Comparison of ENCODE assay signal across 18 cellular contexts in the genomic region with DNA sequence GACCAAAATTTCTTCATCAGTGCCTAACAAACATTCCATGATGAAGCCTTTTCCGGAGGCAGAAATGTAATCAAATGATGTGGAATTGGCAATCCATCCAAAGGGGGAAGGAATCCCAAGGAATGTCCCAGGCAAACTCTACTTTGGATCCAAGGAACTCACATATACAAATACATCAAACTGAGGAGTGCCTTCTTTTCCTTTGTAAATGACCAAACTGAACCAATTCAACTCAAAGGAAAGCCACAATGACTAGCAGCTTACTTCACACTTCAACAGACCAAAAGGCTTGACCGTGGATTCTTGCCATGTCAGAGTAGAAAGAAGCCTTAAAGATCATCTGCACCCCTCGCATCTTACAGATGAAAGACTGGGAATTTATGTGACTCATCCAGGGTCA.
DNase-seq lines count a peak whose midpoint lies in the region; ATAC-seq and TF ChIP-seq lines count a peak whose summit lies in the region.
"Had no signal": no experiment of that assay in that cellular context is flagged by ENCODE, and none has a peak within 500 bp of the region (broad histone marks: within the 10 kb centered on the region; RNA-seq: fewer than 3 reads in every experiment).

No MANE protein-coding gene starts in this region.

- ATAC-seq in GM19463 (IDR thresholded peaks at IDR 0.05; ENCODE audit: unreplicated experiment) = no peak
- ATAC-seq: Panc1, SK-N-SH treated with all-trans-retinoic acid at 6 μM for 48 hours had no signal

- H3F3A ChIP-seq in GM23248 (ENCODE audit: insufficient read depth) = peaks cover 27% of the 10 kb centered on the region; the same call in 1 of the 2 replicates

- H3K27ac ChIP-seq in AG04450 (ENCODE audit: low read depth, low read length) = peak overlapping the region; percentile 22
- no peak overlapping the region for H3K27ac ChIP-seq in GM23248
- H3K27ac ChIP-seq in VCaP = peak overlapping the region; percentile 82
- H3K27ac ChIP-seq: HL-60 had no signal

- 45% methylated on average over 3 of the region's 3 CpGs for WGBS in GM23248 (ENCODE audit: low coverage in 1 of 2, low lambda C conversion rate in 2 of 2, missing lambda C conversion rate in 2 of 2), 2 experiments

- CTCF ChIA-PET in AG04450 (lab: Charles Lee) = interaction anchor here (1.5 to 4.2 kb wide), 2 partner anchors 13 to 15 kb away, joined by 3 to 22 read pairs; no protein-coding TSS in a partner anchor

- H3K9ac ChIP-seq in GM23248 = no peak overlapping the region

- in situ Hi-C loops in GM23248 (cut with MboI) = no loop called here

- DNase-seq in AG04450 (ENCODE audit: low read depth, low spot score) = peak; percentile 39
- peak; percentile 37 for DNase-seq in GM23248
- DNase-seq in fibroblast of the aortic adventitia (ENCODE audit: low read depth) = peak; percentile 53
- no peak for DNase-seq in activated T-cell treated with anti-CD3 and anti-CD28 coated beads, Interleukin-2, amount 50 U/mL, for 1 hour
- no peak for DNase-seq in NCI-H526 (lab: John Stamatoyannopoulos, UW)
- DNase-seq in GM03348 (ENCODE audit: low spot score) = no peak
- DNase-seq: CD8-positive, alpha-beta memory T cell; DMS 273 treated with DMSO at 0.1 percent for 48 hours; MM.1S; NCI-H1105; NCI-H187; Right ventricle myocardium superior had no signal

- peaks cover 9% of the 10 kb centered on the region for H3K27me3 ChIP-seq in AG04450 (ENCODE audit: control insufficient read depth, insufficient read depth, low read length)
- peaks cover 75% of the 10 kb centered on the region for H3K27me3 ChIP-seq in GM23248 (replicated peaks; ENCODE audit: insufficient read depth)

- peaks cover 5% of the 10 kb centered on the region for H3K9me3 ChIP-seq in AG04450 (ENCODE audit: control insufficient read depth, insufficient read depth, low read length)
- no peaks in the 10 kb centered on the region for H3K9me3 ChIP-seq in GM23248 (ENCODE audit: low read depth)
- H3K9me3 ChIP-seq: HAP-1 had no signal

- H3K4me3 ChIP-seq in AG04450 (ENCODE audit: low read depth, low read length) (no peak overlapping the region), GM23248 (no peak overlapping the region), fibroblast of the aortic adventitia (ENCODE audit: low read depth, low read length) (no peak overlapping the region)
- H3K4me3 ChIP-seq: HAP-1 had no signal

- TF ChIP-seq CTCF in AG04450 (IDR thresholded peaks at IDR 0.05; ENCODE audit: low read depth, low read length) = no peak
- TF ChIP-seq CTCF in VCaP (conservative IDR thresholded peaks at IDR 0.05) = no peak
- TF ChIP-seq CTCF in fibroblast of the aortic adventitia (IDR thresholded peaks at IDR 0.05; ENCODE audit: insufficient read depth, low read length) = no peak

- no peaks in the 10 kb centered on the region for H3K36me3 ChIP-seq in GM23248 (ENCODE audit: low read depth)
- H3K36me3 ChIP-seq: HAP-1 had no signal

- no peaks in the 10 kb centered on the region for H3K79me2 ChIP-seq in GM23248 (ENCODE audit: insufficient read depth)

- H3K4me2 ChIP-seq in GM23248 (ENCODE audit: unreplicated experiment) = no peak overlapping the region

- H2AFZ ChIP-seq in GM23248 = no peak overlapping the region

- no peaks in the 10 kb centered on the region for H3K9me2 ChIP-seq in GM23248 (ENCODE audit: insufficient read depth)

- H4K20me1 ChIP-seq in GM23248 (ENCODE audit: insufficient read depth) = no peaks in the 10 kb centered on the region

- H3K4me1 ChIP-seq in GM23248 (ENCODE audit: insufficient read depth) = peaks cover 13% of the 10 kb centered on the region
- H3K4me1 ChIP-seq: HAP-1 had no signal

- POLR2A ChIA-PET in AG04450 (lab: Yijun Ruan, JAX) = no interaction called here

Comparison
In these comparisons a context has a peak if more than half of its experiments do, and no peak if none do; other contexts are left out.
1. DNase-seq: peak in AG04450 (single experiment), GM23248 (single experiment) and fibroblast of the aortic adventitia (single experiment); none in activated T-cell treated with anti-CD3 and anti-CD28 coated beads, Interleukin-2, amount 50 U/mL, for 1 hour (single experiment), NCI-H526 (0 of 2) and GM03348 (single experiment).